Comparison of ENCODE assay signal across 27 cellular contexts in genomic region chr1:233638513-233638912, GRCh38. TPM values are rescaled to one million over a fixed set of nuclear protein-coding genes. Genes with fewer than 3 reads are reported as not detected.
"Had no signal": no experiment of that assay in that cellular context is flagged by ENCODE, and none has a peak within 500 bp of the region (broad histone marks: within the 10 kb centered on the region; RNA-seq: fewer than 3 reads in every experiment).

No MANE protein-coding gene starts in this region.

- H3K27me3 ChIP-seq: breast epithelium, foreskin keratinocyte, sigmoid colon, thyroid gland, upper lobe of left lung, vagina had no signal

- H3K9me3 ChIP-seq: breast epithelium, left ventricle myocardium inferior, mucosa of descending colon, sigmoid colon, thyroid gland, upper lobe of left lung, vagina had no signal

- FAIRE-seq: islet of Langerhans, small intestine had no signal

- ATAC-seq: activated naive CD4-positive, alpha-beta T cell treated with anti-CD3 and anti-CD28 coated beads, Interleukin-2, amount 50 U/mL, for 72 hours; activated T-cell treated with anti-CD3 and anti-CD28 coated beads, Interleukin-2, amount 50 U/mL, for 72 hours; effector memory CD8-positive, alpha-beta T cell; foreskin keratinocyte; mucosa of descending colon; natural killer cell treated with Interleukin-12 subunit alpha and Interleukin-12 subunit beta and Interleukin-15 and Interleukin-18, amount 100 ng/mL, for 72 hours; stimulated activated effector memory CD8-positive, alpha-beta T cell treated with anti-CD3 and anti-CD28 coated beads, Interleukin-12 subunit alpha, Interleukin-12 subunit beta, amount 100 ng/mL, for 72 hours; stimulated activated naive CD8-positive, alpha-beta T cell treated with anti-CD3 and anti-CD28 coated beads, Interleukin-15, amount 100 ng/mL, for 72 hours had no signal

- H3K36me3 ChIP-seq: breast epithelium, sigmoid colon, thyroid gland, upper lobe of left lung, vagina had no signal

- DNase-seq: activated B cell treated with CpG ODN at 0.5 μM for 24 hours; activated CD4-positive, alpha-beta T cell treated with anti-CD3 and anti-CD28 coated beads, Interleukin-2, amount 50 U/mL, for 4 hours; activated naive CD4-positive, alpha-beta T cell; activated T-cell treated with anti-CD3 and anti-CD28 coated beads for 4 hours; activated T-cell treated with anti-CD3 and anti-CD28 coated beads, Interleukin-2, amount 50 U/mL, for 72 hours; effector memory CD8-positive, alpha-beta T cell; erythroblast; foreskin keratinocyte; left ventricle myocardium inferior; mucosa of descending colon; sigmoid colon; small intestine; stimulated activated CD4-positive, alpha-beta T cell treated with anti-CD3 and anti-CD28 coated beads, Interleukin-4, amount 100 ng/mL, for 24 hours; stimulated activated naive CD8-positive, alpha-beta T cell treated with anti-CD3 and anti-CD28 coated beads, Interleukin-15, amount 100 ng/mL, for 72 hours; T-helper 1 cell; thyroid gland had no signal

- H3K4me1 ChIP-seq: breast epithelium, foreskin keratinocyte, left ventricle myocardium inferior, sigmoid colon, upper lobe of left lung, vagina had no signal

- H3K27ac ChIP-seq: breast epithelium, coronary artery, foreskin keratinocyte, left ventricle myocardium inferior, sigmoid colon, thyroid gland, upper lobe of left lung, vagina had no signal

- H3K4me3 ChIP-seq: breast epithelium, coronary artery, left ventricle myocardium inferior, lung, mucosa of descending colon, sigmoid colon, thyroid gland, upper lobe of left lung, vagina had no signal

RNA-seq across cellular contexts. Expression of gene KCNK1, which starts 24.6 kb away (rescaled TPM):
- total RNA-seq: activated B cell treated with CpG ODN at 0.5 μM for 24 hours, myocyte, osteocyte had no signal
